ENCODE assay signal across 18 cellular contexts in the genomic region with DNA sequence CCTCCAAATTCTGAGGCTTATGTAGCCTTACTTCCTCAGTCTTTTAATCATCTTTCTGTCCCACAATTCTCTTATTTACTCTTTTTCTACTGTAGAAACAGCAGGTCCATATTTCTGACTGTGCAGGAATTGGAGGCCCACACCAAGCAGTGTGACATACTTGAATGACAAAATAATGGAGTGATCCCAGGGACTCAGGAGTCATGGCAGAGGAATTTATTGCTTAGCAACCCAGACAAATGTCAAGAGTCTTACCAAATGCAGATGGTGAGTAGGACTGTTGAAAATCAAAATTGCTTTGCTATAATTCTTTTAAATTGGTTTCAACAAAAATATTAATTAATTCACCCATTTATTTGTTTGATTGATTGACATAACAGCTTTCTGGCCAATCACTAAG. TPM values are rescaled to one million over a fixed set of nuclear protein-coding genes. Genes with fewer than 3 reads are reported as not detected.
DNase-seq lines count a peak whose midpoint lies in the region; ATAC-seq, FAIRE-seq and TF ChIP-seq lines count a peak whose summit lies in the region.
"Had no signal": no experiment of that assay in that cellular context is flagged by ENCODE, and none has a peak within 500 bp of the region (broad histone marks: within the 10 kb centered on the region; RNA-seq: fewer than 3 reads in every experiment).

No MANE protein-coding gene starts in this region.

- FAIRE-seq in D721Med (lab: Jason Lieb, UNC), result no peak

- peaks cover 14% of the 10 kb centered on the region for H3K4me1 Mint-ChIP-seq in neural progenitor cell
- H3K4me1 Mint-ChIP-seq: memory B cell had no signal

- H2AFZ ChIP-seq in neural progenitor cell (replicated peaks), result no peak overlapping the region

- POLR2A ChIA-PET in BJ (lab: Charles Lee), result no interaction called here

- H3K4me3 ChIP-seq in BJ (ENCODE audit: low read depth, low read length), result no peak overlapping the region
- no peak overlapping the region for H3K4me3 ChIP-seq in fibroblast of mammary gland (ENCODE audit: control insufficient read depth, low read depth, low read length)
- no peak overlapping the region for H3K4me3 ChIP-seq in neural progenitor cell
- H3K4me3 ChIP-seq: BLaER1, Peyer's patch had no signal

- ATAC-seq in GM21529 (IDR thresholded peaks at IDR 0.05; ENCODE audit: unreplicated experiment), result no peak

- H3F3A ChIP-seq in neural progenitor cell (ENCODE audit: low read depth), result no peaks in the 10 kb centered on the region

- H3K9me3 ChIP-seq in neural progenitor cell (ENCODE audit: low read depth), result no peaks in the 10 kb centered on the region
- H3K9me3 ChIP-seq: BLaER1, Peyer's patch had no signal

- H3K27me3 Mint-ChIP-seq in neural progenitor cell (ENCODE audit: insufficient read depth, low read depth), result no peaks in the 10 kb centered on the region
- H3K27me3 Mint-ChIP-seq: memory B cell, progenitor cell of endocrine pancreas had no signal

- H3K27ac ChIP-seq in neural progenitor cell, result no peak overlapping the region
- H3K27ac ChIP-seq: BLaER1, Peyer's patch had no signal

- intact Hi-C loops in posterior cingulate gyrus (cut with DNase I), result no loop called here

- CTCF ChIA-PET in BJ (lab: Yijun Ruan, JAX), result interaction anchor here (0.7 kb wide), 1 partner anchor 49 kb away, joined by 3 read pairs; no protein-coding TSS in a partner anchor

- no peaks in the 10 kb centered on the region for H3K36me3 Mint-ChIP-seq in neural progenitor cell
- H3K36me3 Mint-ChIP-seq: memory B cell had no signal

- H3K4me1 ChIP-seq in neural progenitor cell, result no peaks in the 10 kb centered on the region
- H3K4me1 ChIP-seq: BLaER1, Peyer's patch had no signal

- no peak overlapping the region for H3K4me2 ChIP-seq in neural progenitor cell
- H3K4me2 ChIP-seq: BLaER1 had no signal

- TF ChIP-seq CTCF in BJ (IDR thresholded peaks at IDR 0.05; ENCODE audit: insufficient read depth, low read depth, low read length) (no peak), fibroblast of mammary gland (conservative IDR thresholded peaks at IDR 0.05; ENCODE audit: control insufficient read depth, insufficient read depth, low read depth, low read length) (no peak), neural progenitor cell (IDR thresholded peaks at IDR 0.05) (no peak), D721Med (IDR thresholded peaks at IDR 0.05; ENCODE audit: insufficient read depth, missing control alignments) (no peak)

- peak; percentile 29 for DNase-seq in BJ (ENCODE audit: low read depth)
- peak; percentile 79 for DNase-seq in M059J (ENCODE audit: low read depth)
- DNase-seq in fibroblast of mammary gland (ENCODE audit: low read depth), result peak; percentile 39
- DNase-seq in neural progenitor cell (ENCODE audit: low spot score), result no peak
- no peak for DNase-seq in middle frontal gyrus (ENCODE audit: extremely low spot score, low spot score)
- DNase-seq in D721Med (ENCODE audit: insufficient read length, low spot score), result no peak
- DNase-seq in posterior cingulate gyrus, result no peak
- DNase-seq: activated CD4-positive, alpha-beta T cell treated with anti-CD3 and anti-CD28 coated beads, Interleukin-2, amount 50 U/mL, for 48 hours; effector CD8-positive, alpha-beta T cell; hypothalamus; NCI-H1092; NCI-H446 treated with DMSO at 0.1 percent for 48 hours; Peyer's patch had no signal

- no peaks in the 10 kb centered on the region for H3K36me3 ChIP-seq in BJ (ENCODE audit: control insufficient read depth, insufficient read depth, low read length)
- H3K36me3 ChIP-seq in neural progenitor cell, result no peaks in the 10 kb centered on the region
- H3K36me3 ChIP-seq: BLaER1, Peyer's patch had no signal

- H4K20me1 ChIP-seq in neural progenitor cell (ENCODE audit: low read depth), result no peaks in the 10 kb centered on the region
- H4K20me1 ChIP-seq: BLaER1 had no signal

- H3K27me3 ChIP-seq in BJ (ENCODE audit: control insufficient read depth, insufficient read depth, low read length) (no peaks in the 10 kb centered on the region), neural progenitor cell (no peaks in the 10 kb centered on the region)
- H3K27me3 ChIP-seq: BLaER1, Peyer's patch had no signal

- no peak overlapping the region for H3K4me3 Mint-ChIP-seq in neural progenitor cell
- H3K4me3 Mint-ChIP-seq: memory B cell had no signal

- peak overlapping the region; percentile 44 for H3K27ac Mint-ChIP-seq in neural progenitor cell
- H3K27ac Mint-ChIP-seq: activated T-helper 2 cell treated with anti-CD3 and anti-CD28 coated beads, Interferon-gamma antibody, Interleukin-2, Interleukin-4, amounts not matched to agents 10 μg/mL and 5 μg/mL and 100 μg/mL, durations not matched to agents 14 hours and 24 hours and 36 hours; memory B cell; progenitor cell of endocrine pancreas had no signal

- H3K79me2 ChIP-seq in neural progenitor cell (ENCODE audit: low read depth), result no peaks in the 10 kb centered on the region

- H3K9ac ChIP-seq in neural progenitor cell, result no peak overlapping the region
- H3K9ac ChIP-seq: BLaER1 had no signal

- no peaks in the 10 kb centered on the region for H3K9me3 Mint-ChIP-seq in neural progenitor cell
- H3K9me3 Mint-ChIP-seq: activated T-helper 2 cell treated with anti-CD3 and anti-CD28 coated beads, Interferon-gamma antibody, Interleukin-2, Interleukin-4, amounts not matched to agents 10 μg/mL and 5 μg/mL and 100 μg/mL, durations not matched to agents 14 hours and 24 hours and 36 hours had no signal

RNA-seq across cellular contexts. Expression of a gene that starts 59.9 kb away (rescaled TPM):
- polyA plus RNA-seq in BJ (2011; rRNA removed), result 1.4 and 3.1 TPM in 2 replicates
- polyA minus RNA-seq in BJ (2011; rRNA and poly(A)+ RNA removed), result 2.2 and 2.7 TPM in 2 replicates
- total RNA-seq in M059J (2014; rRNA removed; shearing (Covaris generic)), result not detected in 2 replicates
- not detected in 2 replicates for total RNA-seq in neural progenitor cell (ENCODE audit: low replicate concordance)
- total RNA-seq: activated T-helper 2 cell treated with anti-CD3 and anti-CD28 coated beads, Interferon-gamma antibody, Interleukin-2, Interleukin-4, amounts not matched to agents 10 μg/mL and 5 μg/mL and 100 μg/mL, durations not matched to agents 14 hours and 24 hours and 36 hours had no signal

Comparison
In these comparisons a context has a peak if more than half of its experiments do, and no peak if none do; other contexts are left out.
1. DNase-seq: peak in BJ (single experiment), M059J (single experiment) and fibroblast of mammary gland (single experiment); none in neural progenitor cell (single experiment), middle frontal gyrus (single experiment), D721Med (single experiment) and posterior cingulate gyrus (0 of 10).